In genomic region chr18:8994603-8995002, GRCh38 we compare ENCODE assay signal across 1 cellular context.
TF ChIP-seq lines count a peak whose summit lies in the region.

No MANE protein-coding gene starts in this region.

TF ChIP-seq in K562, 482 proteins besides CTCF, POLR2A, EP300 and RAD21 (continued from another document):
- no peak for TF ChIP-seq ZFP91 (CRISPR knock-in tag; IDR thresholded peaks at IDR 0.05)
- TF ChIP-seq GATA2 (CRISPR knock-in tag; IDR thresholded peaks at IDR 0.05) = no peak
- no peak for TF ChIP-seq ZNF217 (CRISPR knock-in tag; IDR thresholded peaks at IDR 0.05)
- no peak for TF ChIP-seq GABPB1 (CRISPR knock-in tag; IDR thresholded peaks at IDR 0.05)
- TF ChIP-seq STAT6 (CRISPR knock-in tag; IDR thresholded peaks at IDR 0.05) = no peak
- no peak for TF ChIP-seq PHF8 (IDR thresholded peaks at IDR 0.05; ENCODE audit: borderline replicate concordance, low read length)
- TF ChIP-seq ZNF592 (IDR thresholded peaks at IDR 0.05) = peak; percentile 67; the same call in 1 of the 2 replicates
- TF ChIP-seq ZSCAN32 (CRISPR knock-in tag; IDR thresholded peaks at IDR 0.05) = no peak
- no peak for TF ChIP-seq FOXP1 (CRISPR knock-in tag; IDR thresholded peaks at IDR 0.05)
- no peak for TF ChIP-seq CBX8 (IDR thresholded peaks at IDR 0.05; ENCODE audit: borderline replicate concordance, extremely low read depth, low read depth, low read length, poor library complexity, severe bottlenecking)
- TF ChIP-seq SNRNP70 (optimal IDR thresholded peaks at IDR 0.05; ENCODE audit: low read depth, low read length) = no peak
- no peak for TF ChIP-seq HNRNPK (IDR thresholded peaks at IDR 0.05; ENCODE audit: low read depth, low read length, poor library complexity, severe bottlenecking)
- no peak; a peak in 1 of 4 replicates for TF ChIP-seq FOXK2 (conservative IDR thresholded peaks at IDR 0.05 in 1 of 2, IDR thresholded peaks at IDR 0.05 in 1 of 2; ENCODE audit: low read depth in 2 of 2)
- no peak for TF ChIP-seq ATF1 (CRISPR knock-in tag; IDR thresholded peaks at IDR 0.05)
- TF ChIP-seq ATF1 (tag; IDR thresholded peaks at IDR 0.05) = 0 out of 2 replicates have a peak, but pooled peaks have one; percentile 15
- TF ChIP-seq STAT5B (CRISPR knock-in tag; IDR thresholded peaks at IDR 0.05) = no peak
- no peak for TF ChIP-seq SMAD1 (IDR thresholded peaks at IDR 0.05; ENCODE audit: low read depth, low read length, partially characterized antibody)
- no peak for TF ChIP-seq PYGO2 (tag; IDR thresholded peaks at IDR 0.05)
- peak; percentile 57 for TF ChIP-seq MEIS2 (IDR thresholded peaks at IDR 0.05; ENCODE audit: partially characterized antibody)
- TF ChIP-seq ZNF507 (tag; conservative IDR thresholded peaks at IDR 0.05) = no peak
- TF ChIP-seq ZNF280A (IDR thresholded peaks at IDR 0.05; ENCODE audit: low read depth, partially characterized antibody) = no peak
- no peak for TF ChIP-seq RHOXF2B (CRISPR knock-in tag; conservative IDR thresholded peaks at IDR 0.05)
- no peak for TF ChIP-seq ZC3H4 (CRISPR knock-in tag; IDR thresholded peaks at IDR 0.05; ENCODE audit: borderline replicate concordance)
- TF ChIP-seq ID3 (CRISPR knock-in tag; IDR thresholded peaks at IDR 0.05) = no peak
- 0 out of 2 replicates have a peak, but pooled peaks have one; percentile 59 for TF ChIP-seq ID3 (tag; IDR thresholded peaks at IDR 0.05)
- TF ChIP-seq SREBF1 (IDR thresholded peaks at IDR 0.05; ENCODE audit: borderline replicate concordance, low read depth, low read length) = no peak
- no peak for TF ChIP-seq HSF4 (CRISPR knock-in tag; IDR thresholded peaks at IDR 0.05; ENCODE audit: borderline replicate concordance)
- TF ChIP-seq ZNF76 (CRISPR knock-in tag; IDR thresholded peaks at IDR 0.05; ENCODE audit: borderline replicate concordance) = no peak
- TF ChIP-seq CHD4 (IDR thresholded peaks at IDR 0.05; ENCODE audit: insufficient read depth, insufficient replicate concordance, low read depth, low read length, poor library complexity, severe bottlenecking) = no peak
- TF ChIP-seq RBM17 (IDR thresholded peaks at IDR 0.05; ENCODE audit: borderline replicate concordance, low read depth, low read length) = no peak
- TF ChIP-seq PKNOX1 (IDR thresholded peaks at IDR 0.05) = peak; percentile 21; the same call in 1 of the 2 replicates
- 0 out of 4 replicates have a peak, but pooled peaks of 1 of the 2 experiments have one; percentile 19 for TF ChIP-seq ZNF639 (CRISPR knock-in tag; conservative IDR thresholded peaks at IDR 0.05 in 1 of 2, IDR thresholded peaks at IDR 0.05 in 1 of 2)
- TF ChIP-seq FIP1L1 (IDR thresholded peaks at IDR 0.05; ENCODE audit: low read depth, low read length, poor library complexity, severe bottlenecking) = no peak
- no peak for TF ChIP-seq PTBP1 (IDR thresholded peaks at IDR 0.05; ENCODE audit: low read depth, low read length)
- TF ChIP-seq DMBX1 (CRISPR knock-in tag; IDR thresholded peaks at IDR 0.05; ENCODE audit: borderline replicate concordance) = peak; percentile 53; the same call in 1 of the 2 replicates
- no peak for TF ChIP-seq ZNF253 (CRISPR knock-in tag; conservative IDR thresholded peaks at IDR 0.05)
- no peak for TF ChIP-seq TCF15 (CRISPR knock-in tag; IDR thresholded peaks at IDR 0.05)
